Comparison of ENCODE assay signal across 20 cellular contexts in genomic region chr5:11104543-11105151, GRCh38.
DNase-seq lines count a peak whose midpoint lies in the region; TF ChIP-seq lines count a peak whose summit lies in the region.
"Had no signal": no experiment of that assay in that cellular context is flagged by ENCODE, and none has a peak within 500 bp of the region (broad histone marks: within the 10 kb centered on the region; RNA-seq: fewer than 3 reads in every experiment).

No MANE protein-coding gene starts in this region.

- H3K4me3 ChIP-seq in coronary artery, result no peak overlapping the region

- no peak for TF ChIP-seq CTCF in coronary artery (IDR thresholded peaks at IDR 0.05)

- H3K27ac ChIP-seq in cingulate gyrus (ENCODE audit: low read depth, low read length), result peak overlapping the region; percentile 44
- peak overlapping the region; percentile 5 for H3K27ac ChIP-seq in layer of hippocampus (ENCODE audit: low read depth, low read length)
- H3K27ac ChIP-seq in temporal lobe (ENCODE audit: low read depth, low read length), result peak overlapping the region; percentile 31
- H3K27ac ChIP-seq in coronary artery, result no peak overlapping the region

- DNase-seq in NCI-H2171 treated with DMSO at 0.1 percent for 48 hours (lab: John Stamatoyannopoulos, UW) (peak; percentile 36), NCI-H2171 (lab: John Stamatoyannopoulos, UW) (no peak), coronary artery (ENCODE audit: low spot score) (no peak), cerebellar nuclear complex (lab: John Stamatoyannopoulos, UW) (no peak)
- DNase-seq in stimulated activated CD4-positive, alpha-beta T cell treated with anti-CD3 and anti-CD28 coated beads, Interleukin-2, amount 100 ng/mL, for 48 hours, result no peak
- DNase-seq: 8988T, ACHN, BE2C, Calu3, DMS79 treated with DMSO at 0.1 percent for 48 hours, GF-D8, NCI-H1048, NCI-H1417, NCI-H187 treated with DMSO at 0.1 percent for 48 hours, NCI-H2227 treated with DMSO at 0.1 percent for 48 hours, PC-3, SK-N-SH had no signal

- no peaks in the 10 kb centered on the region for H3K27me3 ChIP-seq in layer of hippocampus (ENCODE audit: control insufficient read depth, insufficient read depth, low read length)
- H3K27me3 ChIP-seq: BE2C had no signal

Comparison
In these comparisons a context has a peak if more than half of its experiments do, and no peak if none do; other contexts are left out.
1. H3K27ac ChIP-seq: peak in cingulate gyrus (single experiment), layer of hippocampus (single experiment) and temporal lobe (single experiment); none in coronary artery (0 of 2).